Comparison of ENCODE assay signal across 20 cellular contexts in the genomic region with DNA sequence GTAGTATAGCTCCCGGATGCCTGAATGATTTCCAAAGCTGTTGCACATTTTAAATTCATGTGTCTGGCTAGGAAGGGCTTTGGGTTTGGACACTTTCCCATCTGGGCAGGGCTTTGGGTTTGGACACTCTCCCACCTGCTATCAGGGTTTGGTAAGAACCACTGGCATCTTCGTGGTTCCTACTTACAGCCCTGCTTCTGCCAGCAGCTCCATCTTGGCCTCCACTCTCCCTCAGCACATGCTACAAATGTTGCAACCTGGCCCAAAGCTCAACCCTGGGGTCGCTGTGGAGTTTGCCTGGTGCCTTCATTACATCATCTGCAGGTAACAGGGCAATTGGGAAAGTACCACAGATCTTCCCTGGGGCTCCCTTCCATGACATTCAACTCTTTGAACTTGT. TPM values are rescaled to one million over a fixed set of nuclear protein-coding genes. Genes with fewer than 3 reads are reported as not detected.
DNase-seq lines count a peak whose midpoint lies in the region; ATAC-seq, FAIRE-seq and TF ChIP-seq lines count a peak whose summit lies in the region.
"Had no signal": no experiment of that assay in that cellular context is flagged by ENCODE, and none has a peak within 500 bp of the region (broad histone marks: within the 10 kb centered on the region; RNA-seq: fewer than 3 reads in every experiment).

No MANE protein-coding gene starts in this region.

- H3K36me3 ChIP-seq in HepG2 (replicated peaks in 1 of 2; ENCODE audit: control insufficient read depth in 1 of 2, insufficient read depth in 2 of 2, low read length in 2 of 2), result peaks cover 11 to 33% of the 10 kb centered on the region in 2 experiments; a peak in 4 of 5 replicates

- TF ChIP-seq EP300 in HepG2 (IDR thresholded peaks at IDR 0.05; ENCODE audit: low read depth in 2 of 2, low read length in 2 of 2) (no peak), HepG2 (CRISPR knock-in tag; IDR thresholded peaks at IDR 0.05; ENCODE audit: borderline replicate concordance) (no peak)

- H3K79me2 ChIP-seq in HepG2 (ENCODE audit: insufficient read depth, low read length), result peaks cover 44% of the 10 kb centered on the region

- ATAC-seq in HepG2, result no peak
- ATAC-seq: left colon had no signal

- H3K4me1 ChIP-seq in HepG2 (ENCODE audit: insufficient read depth, low read length), result peaks cover 51% of the 10 kb centered on the region

- H4K20me1 ChIP-seq in HepG2 (ENCODE audit: insufficient read depth, low read length), result no peaks in the 10 kb centered on the region

- intact Hi-C loops in HepG2 (cut with micrococcal nuclease; ENCODE audit: unreplicated experiment), result loop anchor here (10.0 kb wide), 1 partner anchor 238 kb away; the partner anchor contains the start of gene ANKHD1

- CTCF ChIA-PET in HepG2 (lab: Yijun Ruan, JAX; ENCODE audit: low intra/inter-chr PET ratio, low total read pairs), result no interaction called here

- WGBS in HepG2 (ENCODE audit: low lambda C conversion rate), result 64% methylated on average over 3 of the region's 3 CpGs

- DNase-seq in AG09319 (ENCODE audit: extremely low read depth, low read depth) (peak; percentile 73), GM04504 (ENCODE audit: low read depth) (peak; percentile 62), astrocyte of the hippocampus (ENCODE audit: low read depth, low spot score) (peak; percentile 93), HepG2 (ENCODE audit: low spot score) (no peak), DMS79 treated with DMSO at 0.1 percent for 48 hours (lab: John Stamatoyannopoulos, UW) (no peak), NCI-H1436 treated with DMSO at 0.1 percent for 48 hours (lab: John Stamatoyannopoulos, UW) (no peak), AML-193 (lab: John Stamatoyannopoulos, UW) (no peak), mucosa of gallbladder (ENCODE audit: low spot score) (no peak)
- DNase-seq: activated CD4-positive, alpha-beta memory T cell treated with anti-CD3 and anti-CD28 coated beads for 36 hours; DMS153; dorsolateral prefrontal cortex; esophagus squamous epithelium; left colon; MM.1S; NCI-H748 treated with DMSO at 0.1 percent for 48 hours; stimulated activated CD4-positive, alpha-beta T cell treated with anti-CD3 and anti-CD28 coated beads, Interleukin-4, amount 100 ng/mL, for 24 hours; stimulated activated CD8-positive, alpha-beta memory T cell treated with anti-CD3 and anti-CD28 coated beads, Interleukin-4, amount 100 ng/mL, for 48 hours; thyroid gland had no signal

- no peak for TF ChIP-seq POLR2A in HepG2 (IDR thresholded peaks at IDR 0.05; ENCODE audit: insufficient read depth in 1 of 2, low read depth in 2 of 2, low read length in 2 of 2)

- FAIRE-seq in HepG2 (lab: Jason Lieb, UNC), result peak; percentile 47
- FAIRE-seq: RCC 7860 had no signal

- no peaks in the 10 kb centered on the region; a peak in 2 of 5 replicates for H3K27me3 ChIP-seq in HepG2 (ENCODE audit: control insufficient read depth in 1 of 2, insufficient read depth in 2 of 2, low read length in 2 of 2)
- H3K27me3 ChIP-seq: dorsolateral prefrontal cortex, esophagus squamous epithelium, thyroid gland had no signal

- H2AFZ ChIP-seq in HepG2 (ENCODE audit: low read length), result no peak overlapping the region

- TF ChIP-seq RAD21 in HepG2 (CRISPR knock-in tag; IDR thresholded peaks at IDR 0.05), result no peak

- no peaks in the 10 kb centered on the region for H3K9me3 ChIP-seq in HepG2 (ENCODE audit: low read length)
- H3K9me3 ChIP-seq: esophagus squamous epithelium, thyroid gland had no signal

- no peak overlapping the region for H3K27ac ChIP-seq in HepG2 (ENCODE audit: extremely low read length, insufficient read depth, low read length)
- H3K27ac ChIP-seq: dorsolateral prefrontal cortex, thyroid gland had no signal

- in situ Hi-C loops in HepG2 (cut with HindIII; ENCODE audit: extremely low pct_ligation_motif_present, low pct_unique_long_range_greater_than_20kb), result no loop called here

- no peak overlapping the region for H3K4me3 ChIP-seq in HepG2 (replicated peaks in 1 of 3; ENCODE audit: insufficient read depth in 1 of 3, low read depth in 2 of 3, low read length in 3 of 3)
- H3K4me3 ChIP-seq: dorsolateral prefrontal cortex, esophagus squamous epithelium, thyroid gland had no signal

- TF ChIP-seq CTCF in AG09319 (IDR thresholded peaks at IDR 0.05; ENCODE audit: low read depth, low read length) (no peak), HepG2 (CRISPR knock-in tag; IDR thresholded peaks at IDR 0.05) (peak; percentile 25; the same call in 1 of the 2 replicates)

- H3K4me2 ChIP-seq in HepG2 (ENCODE audit: low read depth, low read length), result no peak overlapping the region

- BruUV-seq in HepG2 (replicated peaks; lab: Mats Ljungman, UMichigan), result no TSS peak

- no peak overlapping the region for H3K9ac ChIP-seq in HepG2 (ENCODE audit: insufficient read depth, low read depth, low read length)

- POLR2A ChIA-PET in HepG2 (lab: Yijun Ruan, JAX), result interaction anchor here (0.8 to 2.8 kb wide), 6 partner anchors 21 to 241 kb away, joined by 3 to 9 read pairs (median 4); partner anchors contain the start of genes ANKHD1, EIF4EBP3, HARS1 and HARS2

RNA-seq across cellular contexts. Expression of gene TMCO6, which starts 3.5 kb away (rescaled TPM):
- total RNA-seq in HepG2 (2016; rRNA removed; fragmentation: Illumina TruSeq; extraction: Trizol), result 8.2 and 16.6 TPM in 2 replicates
- 5.8 and 7.1 TPM in 2 replicates for total RNA-seq in HepG2 (2016; cell fraction: cytosol; rRNA removed; fragmentation: Illumina TruSeq; extraction: Trizol; ENCODE audit: low read depth)
- total RNA-seq in HepG2 (2016; cell fraction: insoluble cytoplasmic fraction; rRNA removed; fragmentation: Illumina TruSeq; extraction: Trizol), result 7.7 and 17.8 TPM in 2 replicates
- 6.2 and 7.2 TPM in 2 replicates for total RNA-seq in HepG2 (2016; cell fraction: membrane; rRNA removed; fragmentation: Illumina TruSeq; extraction: Trizol)
- 33.8 and 34.3 TPM in 2 replicates for total RNA-seq in HepG2 (2016; cell fraction: nucleus; rRNA removed; fragmentation: Illumina TruSeq; extraction: Trizol)
- polyA plus RNA-seq in HepG2 (2011; rRNA removed), result 28.2 and 36.3 TPM in 2 replicates
- polyA plus RNA-seq in HepG2 (2011; cell fraction: cytosol; rRNA removed), result 19.5 and 25.9 TPM in 2 replicates
- polyA plus RNA-seq in HepG2 (2011; cell fraction: nucleus; rRNA removed), result 235 and 295 TPM in 2 replicates
- polyA plus RNA-seq in HepG2 (2012), result 17.5 and 19.3 TPM in 2 replicates
- 2.1 and 2.6 TPM in 2 replicates for polyA plus RNA-seq in HepG2 (2016; cell fraction: cytosol; fragmentation: Illumina TruSeq; extraction: Trizol; ENCODE audit: low read depth)
- 5.9 and 6.4 TPM in 2 replicates for polyA plus RNA-seq in HepG2 (2016; cell fraction: insoluble cytoplasmic fraction; fragmentation: Illumina TruSeq; extraction: Trizol; ENCODE audit: low read depth)
- polyA plus RNA-seq in HepG2 (2016; cell fraction: membrane; fragmentation: Illumina TruSeq; extraction: Trizol; ENCODE audit: low read depth), result 3.2 and 5.9 TPM in 2 replicates
- 57.6 and 58.2 TPM in 2 replicates for polyA plus RNA-seq in HepG2 (2016; cell fraction: nucleus; fragmentation: Illumina TruSeq; extraction: Trizol; ENCODE audit: insufficient read depth, low read depth)
- polyA minus RNA-seq in HepG2 (2011; rRNA and poly(A)+ RNA removed; ENCODE audit: low replicate concordance), result 28.7 and 45.7 TPM in 2 replicates
- polyA minus RNA-seq in HepG2 (2011; cell fraction: cytosol; rRNA and poly(A)+ RNA removed), result 5.5 and 5.7 TPM in 2 replicates
- polyA minus RNA-seq in HepG2 (2011; cell fraction: nucleus; rRNA and poly(A)+ RNA removed), result 74.2 and 90.0 TPM in 2 replicates
- total RNA-seq in mucosa of gallbladder, result 20.6 TPM

RNA-seq across cellular contexts. Expression of gene NDUFA2, which starts 4.7 kb away (rescaled TPM):
- total RNA-seq in HepG2 (2016; rRNA removed; fragmentation: Illumina TruSeq; extraction: Trizol) (97.2 and 103 TPM in 2 replicates), mucosa of gallbladder (73.0 TPM)
- total RNA-seq in HepG2 (2016; cell fraction: cytosol; rRNA removed; fragmentation: Illumina TruSeq; extraction: Trizol; ENCODE audit: low read depth), result 31.4 and 47.0 TPM in 2 replicates
- total RNA-seq in HepG2 (2016; cell fraction: insoluble cytoplasmic fraction; rRNA removed; fragmentation: Illumina TruSeq; extraction: Trizol), result 93.8 and 118 TPM in 2 replicates
- 39.2 and 47.9 TPM in 2 replicates for total RNA-seq in HepG2 (2016; cell fraction: membrane; rRNA removed; fragmentation: Illumina TruSeq; extraction: Trizol)
- 35.2 and 41.9 TPM in 2 replicates for total RNA-seq in HepG2 (2016; cell fraction: nucleus; rRNA removed; fragmentation: Illumina TruSeq; extraction: Trizol)
- 94.9 and 105 TPM in 2 replicates for polyA plus RNA-seq in HepG2 (2011; rRNA removed)
- polyA plus RNA-seq in HepG2 (2011; cell fraction: cytosol; rRNA removed), result 88.4 and 132 TPM in 2 replicates
- polyA plus RNA-seq in HepG2 (2011; cell fraction: nucleus; rRNA removed), result 34.5 and 35.4 TPM in 2 replicates
- polyA plus RNA-seq in HepG2 (2012), result 58.5 and 59.1 TPM in 2 replicates
- polyA plus RNA-seq in HepG2 (2016; cell fraction: cytosol; fragmentation: Illumina TruSeq; extraction: Trizol; ENCODE audit: low read depth), result 35.9 and 45.1 TPM in 2 replicates
- 102 and 108 TPM in 2 replicates for polyA plus RNA-seq in HepG2 (2016; cell fraction: insoluble cytoplasmic fraction; fragmentation: Illumina TruSeq; extraction: Trizol; ENCODE audit: low read depth)
- 35.6 and 44.9 TPM in 2 replicates for polyA plus RNA-seq in HepG2 (2016; cell fraction: membrane; fragmentation: Illumina TruSeq; extraction: Trizol; ENCODE audit: low read depth)
- polyA plus RNA-seq in HepG2 (2016; cell fraction: nucleus; fragmentation: Illumina TruSeq; extraction: Trizol; ENCODE audit: insufficient read depth, low read depth), result 62.0 and 65.8 TPM in 2 replicates
- polyA minus RNA-seq in HepG2 (2011; rRNA and poly(A)+ RNA removed; ENCODE audit: low replicate concordance), result 18.8 and 29.1 TPM in 2 replicates
- polyA minus RNA-seq in HepG2 (2011; cell fraction: cytosol; rRNA and poly(A)+ RNA removed), result 11.2 and 15.4 TPM in 2 replicates
- polyA minus RNA-seq in HepG2 (2011; cell fraction: nucleus; rRNA and poly(A)+ RNA removed), result 12.6 and 13.9 TPM in 2 replicates

RNA-seq across cellular contexts. Expression of gene IK, which starts 4.9 kb away (rescaled TPM):
- 67.5 and 86.4 TPM in 2 replicates for total RNA-seq in HepG2 (2016; rRNA removed; fragmentation: Illumina TruSeq; extraction: Trizol)
- total RNA-seq in HepG2 (2016; cell fraction: cytosol; rRNA removed; fragmentation: Illumina TruSeq; extraction: Trizol; ENCODE audit: low read depth), result 10.9 and 13.0 TPM in 2 replicates
- total RNA-seq in HepG2 (2016; cell fraction: insoluble cytoplasmic fraction; rRNA removed; fragmentation: Illumina TruSeq; extraction: Trizol), result 67.8 and 81.2 TPM in 2 replicates
- 12.8 and 18.0 TPM in 2 replicates for total RNA-seq in HepG2 (2016; cell fraction: membrane; rRNA removed; fragmentation: Illumina TruSeq; extraction: Trizol)
- 45.9 and 55.5 TPM in 2 replicates for total RNA-seq in HepG2 (2016; cell fraction: nucleus; rRNA removed; fragmentation: Illumina TruSeq; extraction: Trizol)
- 63.7 and 65.3 TPM in 2 replicates for polyA plus RNA-seq in HepG2 (2011; rRNA removed)
- 43.5 and 55.0 TPM in 2 replicates for polyA plus RNA-seq in HepG2 (2011; cell fraction: cytosol; rRNA removed)
- polyA plus RNA-seq in HepG2 (2011; cell fraction: nucleus; rRNA removed), result 132 and 195 TPM in 2 replicates
- polyA plus RNA-seq in HepG2 (2012), result 61.8 and 72.2 TPM in 2 replicates
- polyA plus RNA-seq in HepG2 (2016; cell fraction: cytosol; fragmentation: Illumina TruSeq; extraction: Trizol; ENCODE audit: low read depth), result 8.8 TPM in 2 replicates
- polyA plus RNA-seq in HepG2 (2016; cell fraction: insoluble cytoplasmic fraction; fragmentation: Illumina TruSeq; extraction: Trizol; ENCODE audit: low read depth), result 103 and 116 TPM in 2 replicates
- polyA plus RNA-seq in HepG2 (2016; cell fraction: membrane; fragmentation: Illumina TruSeq; extraction: Trizol; ENCODE audit: low read depth), result 8.1 and 11.8 TPM in 2 replicates
- 114 and 115 TPM in 2 replicates for polyA plus RNA-seq in HepG2 (2016; cell fraction: nucleus; fragmentation: Illumina TruSeq; extraction: Trizol; ENCODE audit: insufficient read depth, low read depth)
- polyA minus RNA-seq in HepG2 (2011; rRNA and poly(A)+ RNA removed; ENCODE audit: low replicate concordance), result 32.1 and 98.6 TPM in 2 replicates
- polyA minus RNA-seq in HepG2 (2011; cell fraction: cytosol; rRNA and poly(A)+ RNA removed), result 23.0 and 28.8 TPM in 2 replicates
- 63.2 and 75.2 TPM in 2 replicates for polyA minus RNA-seq in HepG2 (2011; cell fraction: nucleus; rRNA and poly(A)+ RNA removed)
- 72.1 TPM for total RNA-seq in mucosa of gallbladder

RNA-seq across cellular contexts. Expression of gene CD14, which starts 9.7 kb away (rescaled TPM):
- 0.70 and 1.7 TPM in 2 replicates for total RNA-seq in HepG2 (2016; rRNA removed; fragmentation: Illumina TruSeq; extraction: Trizol)
- total RNA-seq in HepG2 (2016; cell fraction: cytosol; rRNA removed; fragmentation: Illumina TruSeq; extraction: Trizol; ENCODE audit: low read depth), result 0.35 and 0.40 TPM in 2 replicates
- total RNA-seq in HepG2 (2016; cell fraction: insoluble cytoplasmic fraction; rRNA removed; fragmentation: Illumina TruSeq; extraction: Trizol), result 1.4 TPM in 2 replicates
- 0.22 and 0.31 TPM in 2 replicates for total RNA-seq in HepG2 (2016; cell fraction: membrane; rRNA removed; fragmentation: Illumina TruSeq; extraction: Trizol)
- 1.5 and 1.7 TPM in 2 replicates for total RNA-seq in HepG2 (2016; cell fraction: nucleus; rRNA removed; fragmentation: Illumina TruSeq; extraction: Trizol)
- 4.7 and 9.8 TPM in 2 replicates for polyA plus RNA-seq in HepG2 (2011; rRNA removed)
- polyA plus RNA-seq in HepG2 (2011; cell fraction: cytosol; rRNA removed), result 4.5 and 5.6 TPM in 2 replicates
- 3.9 and 7.5 TPM in 2 replicates for polyA plus RNA-seq in HepG2 (2011; cell fraction: nucleus; rRNA removed)
- polyA plus RNA-seq in HepG2 (2012), result 2.7 and 8.6 TPM in 2 replicates
- 0.16 and 0.26 TPM in 2 replicates for polyA plus RNA-seq in HepG2 (2016; cell fraction: cytosol; fragmentation: Illumina TruSeq; extraction: Trizol; ENCODE audit: low read depth)
- 0.59 and 0.86 TPM in 2 replicates for polyA plus RNA-seq in HepG2 (2016; cell fraction: insoluble cytoplasmic fraction; fragmentation: Illumina TruSeq; extraction: Trizol; ENCODE audit: low read depth)
- polyA plus RNA-seq in HepG2 (2016; cell fraction: membrane; fragmentation: Illumina TruSeq; extraction: Trizol; ENCODE audit: low read depth), result 0.15 and 0.20 TPM in 2 replicates
- polyA plus RNA-seq in HepG2 (2016; cell fraction: nucleus; fragmentation: Illumina TruSeq; extraction: Trizol; ENCODE audit: insufficient read depth, low read depth), result 1.8 and 4.1 TPM in 2 replicates
- 0.16 and 4.7 TPM in 2 replicates for polyA minus RNA-seq in HepG2 (2011; rRNA and poly(A)+ RNA removed; ENCODE audit: low replicate concordance)
- 2.6 and 4.0 TPM in 2 replicates for polyA minus RNA-seq in HepG2 (2011; cell fraction: cytosol; rRNA and poly(A)+ RNA removed)
- 0.90 and 1.5 TPM in 2 replicates for polyA minus RNA-seq in HepG2 (2011; cell fraction: nucleus; rRNA and poly(A)+ RNA removed)
- total RNA-seq in mucosa of gallbladder, result 104 TPM
- total RNA-seq: osteocyte had no signal

RNA-seq across cellular contexts. Expression of gene WDR55, which starts 22.0 kb away (rescaled TPM):
- total RNA-seq in HepG2 (2016; rRNA removed; fragmentation: Illumina TruSeq; extraction: Trizol), result 18.2 and 18.5 TPM in 2 replicates
- total RNA-seq in HepG2 (2016; cell fraction: cytosol; rRNA removed; fragmentation: Illumina TruSeq; extraction: Trizol; ENCODE audit: low read depth), result 1.8 and 2.8 TPM in 2 replicates
- 17.1 and 17.6 TPM in 2 replicates for total RNA-seq in HepG2 (2016; cell fraction: insoluble cytoplasmic fraction; rRNA removed; fragmentation: Illumina TruSeq; extraction: Trizol)
- total RNA-seq in HepG2 (2016; cell fraction: membrane; rRNA removed; fragmentation: Illumina TruSeq; extraction: Trizol), result 8.8 TPM in 2 replicates
- 16.0 and 18.3 TPM in 2 replicates for total RNA-seq in HepG2 (2016; cell fraction: nucleus; rRNA removed; fragmentation: Illumina TruSeq; extraction: Trizol)
- polyA plus RNA-seq in HepG2 (2011; rRNA removed), result 17.7 and 23.4 TPM in 2 replicates
- 15.6 and 19.1 TPM in 2 replicates for polyA plus RNA-seq in HepG2 (2011; cell fraction: cytosol; rRNA removed)
- polyA plus RNA-seq in HepG2 (2011; cell fraction: nucleus; rRNA removed), result 55.5 and 55.6 TPM in 2 replicates
- polyA plus RNA-seq in HepG2 (2012), result 13.9 and 15.2 TPM in 2 replicates
- 1.9 and 2.1 TPM in 2 replicates for polyA plus RNA-seq in HepG2 (2016; cell fraction: cytosol; fragmentation: Illumina TruSeq; extraction: Trizol; ENCODE audit: low read depth)
- polyA plus RNA-seq in HepG2 (2016; cell fraction: insoluble cytoplasmic fraction; fragmentation: Illumina TruSeq; extraction: Trizol; ENCODE audit: low read depth), result 15.5 and 17.3 TPM in 2 replicates
- 5.0 and 5.9 TPM in 2 replicates for polyA plus RNA-seq in HepG2 (2016; cell fraction: membrane; fragmentation: Illumina TruSeq; extraction: Trizol; ENCODE audit: low read depth)
- 50.1 and 52.2 TPM in 2 replicates for polyA plus RNA-seq in HepG2 (2016; cell fraction: nucleus; fragmentation: Illumina TruSeq; extraction: Trizol; ENCODE audit: insufficient read depth, low read depth)
- polyA minus RNA-seq in HepG2 (2011; rRNA and poly(A)+ RNA removed; ENCODE audit: low replicate concordance), result 24.4 and 41.7 TPM in 2 replicates
- polyA minus RNA-seq in HepG2 (2011; cell fraction: cytosol; rRNA and poly(A)+ RNA removed), result 14.0 and 14.3 TPM in 2 replicates
- 19.7 and 20.5 TPM in 2 replicates for polyA minus RNA-seq in HepG2 (2011; cell fraction: nucleus; rRNA and poly(A)+ RNA removed)
- 22.1 TPM for total RNA-seq in mucosa of gallbladder

Comparison
In these comparisons a context has a peak if more than half of its experiments do, and no peak if none do; other contexts are left out.
1. DNase-seq: peak in AG09319 (single experiment), GM04504 (single experiment) and astrocyte of the hippocampus (single experiment); none in HepG2 (single experiment), DMS79 treated with DMSO at 0.1 percent for 48 hours (single experiment), NCI-H1436 treated with DMSO at 0.1 percent for 48 hours (single experiment), AML-193 (0 of 2) and mucosa of gallbladder (single experiment).